10 cellular contexts compared by ENCODE assay signal in genomic region chr17:45043268-45043681, GRCh38. TPM values are rescaled to one million over a fixed set of nuclear protein-coding genes. Genes with fewer than 3 reads are reported as not detected.
A peak's percentile ranks its signal among the peaks of the same experiment; 100 is the strongest.
DNase-seq lines count a peak whose midpoint lies in the region; ATAC-seq and TF ChIP-seq lines count a peak whose summit lies in the region.
"Had no signal": no experiment of that assay in that cellular context is flagged by ENCODE, and none has a peak within 500 bp of the region (broad histone marks: within the 10 kb centered on the region; RNA-seq: fewer than 3 reads in every experiment).

No MANE protein-coding gene starts in this region.

- CTCF ChIA-PET in HEK293T (lab: Yijun Ruan, JAX), result no interaction called here

- POLR2A ChIA-PET in HEK293T (lab: Yijun Ruan, JAX), result interaction anchor here (0.9 kb wide), 2 partner anchors 8 to 9 kb away, joined by 3 read pairs; no protein-coding TSS in a partner anchor

- H3K36me3 Mint-ChIP-seq in neural crest cell (ENCODE audit: low read depth), result peaks cover 4% of the 10 kb centered on the region

- peak overlapping the region; percentile 72 for H3K4me2 ChIP-seq in BLaER1

- peaks cover 35% of the 10 kb centered on the region for H3K36me3 ChIP-seq in BLaER1
- H3K36me3 ChIP-seq: ovary had no signal

- H3K9ac ChIP-seq in BLaER1, result 0 out of 2 replicates have a peak overlapping the region, but pooled peaks have one; percentile 6

- no peak for TF ChIP-seq CTCF in neural crest cell (conservative IDR thresholded peaks at IDR 0.05)

- no peaks in the 10 kb centered on the region for H3K27me3 Mint-ChIP-seq in neural crest cell (ENCODE audit: low read depth)

- H3K27me3 ChIP-seq in BLaER1, result no peaks in the 10 kb centered on the region
- H3K27me3 ChIP-seq: ovary had no signal

- peak; percentile 75 for ATAC-seq in esophagus mucosa
- no peak for ATAC-seq in GM18861 (IDR thresholded peaks at IDR 0.05; ENCODE audit: unreplicated experiment)

- peaks cover 87% of the 10 kb centered on the region for H4K20me1 ChIP-seq in BLaER1

- H3K9me3 ChIP-seq in BLaER1, result no peaks in the 10 kb centered on the region
- H3K9me3 ChIP-seq: ovary had no signal

- H3K27ac ChIP-seq in BLaER1, result no peak overlapping the region
- H3K27ac ChIP-seq: ovary had no signal

- in situ Hi-C loops in KBM-7 (cut with MboI; ENCODE audit: low pct_unique_long_range_greater_than_20kb, low sequenced_read_pairs), result no loop called here

- peak; percentile 79 for DNase-seq in NCI-H2029 (lab: John Stamatoyannopoulos, UW)
- no peak for DNase-seq in neural crest cell (ENCODE audit: low read depth, low spot score)
- no peak for DNase-seq in HEK293T (ENCODE audit: extremely low spot score)
- DNase-seq in KBM-7, result no peak
- no peak for DNase-seq in middle frontal gyrus (ENCODE audit: extremely low spot score, low spot score)
- DNase-seq: dermis blood vessel endothelial cell, ovary had no signal

- peak overlapping the region; percentile 92 for H3K27ac Mint-ChIP-seq in neural crest cell (ENCODE audit: unreplicated experiment)

- H3K4me3 ChIP-seq in BLaER1, result no peak overlapping the region
- H3K4me3 ChIP-seq: ovary had no signal

- H3K9me3 Mint-ChIP-seq in neural crest cell, result no peaks in the 10 kb centered on the region

- peaks cover 51% of the 10 kb centered on the region for H3K4me1 Mint-ChIP-seq in neural crest cell

- no peak overlapping the region for H3K4me3 Mint-ChIP-seq in neural crest cell

- peaks cover 70% of the 10 kb centered on the region for H3K4me1 ChIP-seq in BLaER1

TF ChIP-seq in HEK293T, 16 proteins besides CTCF, POLR2A, EP300 and RAD21:
- TF ChIP-seq FOXM1 (IDR thresholded peaks at IDR 0.05; ENCODE audit: borderline replicate concordance) (no peak), FOXK2 (IDR thresholded peaks at IDR 0.05) (no peak), FOXA1 (IDR thresholded peaks at IDR 0.05) (no peak), ARNT (IDR thresholded peaks at IDR 0.05) (no peak), L3MBTL2 (conservative IDR thresholded peaks at IDR 0.05) (no peak), HDGF (IDR thresholded peaks at IDR 0.05; ENCODE audit: borderline replicate concordance) (no peak), SP1 (IDR thresholded peaks at IDR 0.05) (no peak), TARDBP (IDR thresholded peaks at IDR 0.05) (no peak), SUZ12 (IDR thresholded peaks at IDR 0.05) (no peak), ZNF384 (IDR thresholded peaks at IDR 0.05) (no peak), LEF1 (IDR thresholded peaks at IDR 0.05; ENCODE audit: borderline replicate concordance) (no peak), ELF4 (IDR thresholded peaks at IDR 0.05) (no peak), BHLHE40 (IDR thresholded peaks at IDR 0.05; ENCODE audit: borderline replicate concordance) (no peak), NFRKB (IDR thresholded peaks at IDR 0.05) (no peak), CTBP1 (IDR thresholded peaks at IDR 0.05; ENCODE audit: borderline replicate concordance) (no peak), PKNOX1 (IDR thresholded peaks at IDR 0.05) (no peak)

RNA-seq across cellular contexts. Expression of gene DCAKD, which starts 8.2 kb away (rescaled TPM):
- total RNA-seq in esophagus mucosa (19.5 TPM), neural crest cell (89.6 and 91.8 TPM in 2 replicates)

RNA-seq across cellular contexts. Expression of gene NMT1, which starts 17.8 kb away (rescaled TPM):
- total RNA-seq in esophagus mucosa (63.0 TPM), neural crest cell (116 and 118 TPM in 2 replicates)
